ENCODE assay signal across 18 cellular contexts in genomic region chr2:105780606-105781005, GRCh38. TPM values are rescaled to one million over a fixed set of nuclear protein-coding genes. Genes with fewer than 3 reads are reported as not detected.
A peak's percentile ranks its signal among the peaks of the same experiment; 100 is the strongest.
DNase-seq lines count a peak whose midpoint lies in the region; ATAC-seq and TF ChIP-seq lines count a peak whose summit lies in the region.
"Had no signal": no experiment of that assay in that cellular context is flagged by ENCODE, and none has a peak within 500 bp of the region (broad histone marks: within the 10 kb centered on the region; RNA-seq: fewer than 3 reads in every experiment).

No MANE protein-coding gene starts in this region.

- DNase-seq in activated CD4-positive, alpha-beta T cell treated with anti-CD3 and anti-CD28 coated beads for 36 hours: no peak
- DNase-seq in activated CD4-positive, alpha-beta T cell treated with anti-CD3 and anti-CD28 coated beads, Interleukin-2, amount 50 U/mL, for 1 hour: no peak
- DNase-seq in HT-29 (ENCODE audit: low spot score) (peak; percentile 21), nephron progenitor cell (no peak), NK-92 (lab: John Stamatoyannopoulos, UW; ENCODE audit: unreplicated experiment) (no peak), DMS 273 treated with DMSO at 0.1 percent for 48 hours (lab: John Stamatoyannopoulos, UW) (no peak)
- DNase-seq in activated naive CD8-positive, alpha-beta T cell treated with anti-CD3 and anti-CD28 coated beads for 36 hours: no peak
- DNase-seq: amygdala; H7; MM.1S; NCI-H187 treated with DMSO at 0.1 percent for 48 hours; NCI-H510A; right cardiac atrium; SIG-M5; stimulated activated CD4-positive, alpha-beta T cell treated with anti-CD3 and anti-CD28 coated beads, Interleukin-2, amount 100 ng/mL, for 24 hours; transverse colon had no signal

- peaks cover 45% of the 10 kb centered on the region for H3K36me3 Mint-ChIP-seq in activated CD4-positive, alpha-beta T cell treated with anti-CD3 and anti-CD28 coated beads for 36 hours (ENCODE audit: low read depth)
- peaks cover 33% of the 10 kb centered on the region for H3K36me3 Mint-ChIP-seq in activated naive CD8-positive, alpha-beta T cell treated with anti-CD3 and anti-CD28 coated beads for 36 hours
- H3K36me3 Mint-ChIP-seq in nephron progenitor cell (ENCODE audit: low read depth): peaks cover 6% of the 10 kb centered on the region

- no peak for ATAC-seq in activated CD4-positive, alpha-beta T cell treated with anti-CD3 and anti-CD28 coated beads for 36 hours
- no peak for ATAC-seq in HG02588 (IDR thresholded peaks at IDR 0.05; ENCODE audit: unreplicated experiment)

- peak overlapping the region; percentile 76 for H3K27ac Mint-ChIP-seq in activated CD4-positive, alpha-beta T cell treated with anti-CD3 and anti-CD28 coated beads for 36 hours
- peak overlapping the region; percentile 84 for H3K27ac Mint-ChIP-seq in activated naive CD8-positive, alpha-beta T cell treated with anti-CD3 and anti-CD28 coated beads for 36 hours
- H3K27ac Mint-ChIP-seq in nephron progenitor cell: peak overlapping the region; percentile 41

- intact Hi-C loops in activated CD4-positive, alpha-beta T cell treated with anti-CD3 and anti-CD28 coated beads for 36 hours (cut with DNase I, micrococcal nuclease): no loop called here

- no peaks in the 10 kb centered on the region for H3K27me3 Mint-ChIP-seq in activated CD4-positive, alpha-beta T cell treated with anti-CD3 and anti-CD28 coated beads for 36 hours
- H3K27me3 Mint-ChIP-seq in activated naive CD8-positive, alpha-beta T cell treated with anti-CD3 and anti-CD28 coated beads for 36 hours: no peaks in the 10 kb centered on the region
- H3K27me3 Mint-ChIP-seq in nephron progenitor cell (ENCODE audit: low read depth, poor library complexity): peaks cover 3% of the 10 kb centered on the region

- H3K9me3 Mint-ChIP-seq in activated CD4-positive, alpha-beta T cell treated with anti-CD3 and anti-CD28 coated beads for 36 hours (ENCODE audit: low read depth): no peaks in the 10 kb centered on the region
- H3K9me3 Mint-ChIP-seq in activated naive CD8-positive, alpha-beta T cell treated with anti-CD3 and anti-CD28 coated beads for 36 hours: no peaks in the 10 kb centered on the region
- no peaks in the 10 kb centered on the region for H3K9me3 Mint-ChIP-seq in nephron progenitor cell
- H3K9me3 Mint-ChIP-seq: neural crest cell had no signal

- no peak for TF ChIP-seq CTCF in nephron progenitor cell (IDR thresholded peaks at IDR 0.05)

- POLR2A ChIA-PET in activated CD4-positive, alpha-beta T cell treated with anti-CD3 and anti-CD28 coated beads for 36 hours (lab: Charles Lee): no interaction called here

- CTCF ChIA-PET in activated CD4-positive, alpha-beta T cell treated with anti-CD3 and anti-CD28 coated beads for 36 hours (lab: Charles Lee): no interaction called here

- H3K4me3 Mint-ChIP-seq in activated CD4-positive, alpha-beta T cell treated with anti-CD3 and anti-CD28 coated beads for 36 hours: peak overlapping the region; percentile 18
- H3K4me3 Mint-ChIP-seq in activated naive CD8-positive, alpha-beta T cell treated with anti-CD3 and anti-CD28 coated beads for 36 hours: peak overlapping the region; percentile 33
- H3K4me3 Mint-ChIP-seq in nephron progenitor cell: peak overlapping the region; percentile 30
- H3K4me3 Mint-ChIP-seq: neural crest cell had no signal

- peaks cover 94% of the 10 kb centered on the region for H3K4me1 Mint-ChIP-seq in activated CD4-positive, alpha-beta T cell treated with anti-CD3 and anti-CD28 coated beads for 36 hours
- peaks cover 91% of the 10 kb centered on the region for H3K4me1 Mint-ChIP-seq in activated naive CD8-positive, alpha-beta T cell treated with anti-CD3 and anti-CD28 coated beads for 36 hours
- H3K4me1 Mint-ChIP-seq in nephron progenitor cell: peaks cover 63% of the 10 kb centered on the region

RNA-seq across cellular contexts. Expression of gene NCK2, which starts 35.9 kb away (rescaled TPM):
- 10 to 100 TPM; 84.7 to 87.5 TPM for total RNA-seq in activated CD4-positive, alpha-beta T cell treated with anti-CD3 and anti-CD28 coated beads for 36 hours
- 29.1 and 31.2 TPM in 2 replicates for total RNA-seq in HT-29 (2014; rRNA removed; shearing (Covaris generic))
- total RNA-seq in activated naive CD8-positive, alpha-beta T cell treated with anti-CD3 and anti-CD28 coated beads for 36 hours: 10 to 100 TPM; 76.1 to 78.1 TPM
